In the genomic region with DNA sequence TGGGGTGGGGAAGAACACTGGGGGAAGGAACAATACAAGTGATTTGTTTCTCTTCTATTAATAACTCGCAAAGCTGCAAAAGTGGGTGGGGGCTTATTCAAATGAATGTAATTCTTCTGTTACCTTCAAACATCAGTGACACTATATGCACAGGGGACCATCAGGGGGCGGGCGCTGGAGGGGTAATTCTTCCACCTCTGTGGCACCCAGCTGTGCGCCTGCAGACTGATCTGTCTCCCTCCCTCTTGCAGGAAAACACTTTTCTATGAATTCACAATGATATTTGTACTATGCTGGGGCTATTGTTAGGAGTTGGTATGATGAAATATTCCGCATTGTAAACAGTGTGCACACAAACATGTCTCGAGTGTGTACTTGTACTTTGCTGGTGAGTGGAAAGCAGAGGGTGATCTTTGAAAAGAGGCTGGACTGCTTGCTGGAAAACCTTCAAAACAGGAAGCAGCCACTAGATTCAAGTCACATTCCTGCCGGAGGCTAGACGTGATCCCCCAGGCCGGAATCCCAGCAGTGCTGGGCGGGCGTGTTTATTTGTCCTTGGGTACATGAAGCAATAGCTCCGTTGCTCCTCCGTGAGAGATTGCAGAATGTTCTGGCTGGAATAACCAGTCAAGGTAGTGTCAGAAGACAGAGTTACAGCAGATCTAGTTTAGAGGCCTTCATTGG, we compare ENCODE assay signal across 8 cellular contexts. TPM values are rescaled to one million over a fixed set of nuclear protein-coding genes. Genes with fewer than 3 reads are reported as not detected.
A peak's percentile ranks its signal among the peaks of the same experiment; 100 is the strongest.
DNase-seq lines count a peak whose midpoint lies in the region; ATAC-seq and TF ChIP-seq lines count a peak whose summit lies in the region.

No MANE protein-coding gene starts in this region.

- H3K4me3 Mint-ChIP-seq in activated CD8-positive, alpha-beta memory T cell treated with anti-CD3 and anti-CD28 coated beads, Interleukin-2, amount 10 ng/mL, durations not matched to agents 7 days and 5 days = no peak overlapping the region

- no peaks in the 10 kb centered on the region for H3K9me3 ChIP-seq in RWPE2 (ENCODE audit: severe bottlenecking)
- no peaks in the 10 kb centered on the region for H3K9me3 ChIP-seq in gastroesophageal sphincter

- WGBS in gastroesophageal sphincter (ENCODE audit: low coverage in 1 of 2), 2 donors = 40 to 45% methylated on average over 5 to 13 of the region's 13 CpGs

- peaks cover 4% of the 10 kb centered on the region for H3K4me1 Mint-ChIP-seq in activated CD8-positive, alpha-beta memory T cell treated with anti-CD3 and anti-CD28 coated beads, Interleukin-2, amount 10 ng/mL, durations not matched to agents 7 days and 5 days

- peaks cover 12% of the 10 kb centered on the region for H3K4me1 ChIP-seq in RWPE2 (ENCODE audit: insufficient read depth, poor library complexity, severe bottlenecking)
- H3K4me1 ChIP-seq in gastroesophageal sphincter = peaks cover 0 to 24% (median 14%) of the 10 kb centered on the region in 3 donors

- TF ChIP-seq EP300 in gastroesophageal sphincter (IDR thresholded peaks at IDR 0.05) = no peak

- CTCF ChIA-PET in activated CD8-positive, alpha-beta memory T cell treated with anti-CD3 and anti-CD28 coated beads, Interleukin-2, amount 10 ng/mL, durations not matched to agents 7 days and 5 days (lab: Charles Lee) = no interaction called here

- ATAC-seq in RWPE2 (ENCODE audit: low read depth) = peak; percentile 90
- ATAC-seq in gastroesophageal sphincter = peak; percentile 96
- ATAC-seq in GM18498 (IDR thresholded peaks at IDR 0.05; ENCODE audit: unreplicated experiment) = no peak
- ATAC-seq in activated CD8-positive, alpha-beta memory T cell treated with anti-CD3 and anti-CD28 coated beads, Interleukin-2, amount 10 ng/mL, durations not matched to agents 7 days and 5 days = no peak

- H3K27ac ChIP-seq in RWPE2 (ENCODE audit: poor library complexity, severe bottlenecking) (peak overlapping the region; percentile 20), gastroesophageal sphincter (peak overlapping the region; percentile 17 to 81 (median 68))

- H3K36me3 Mint-ChIP-seq in activated CD8-positive, alpha-beta memory T cell treated with anti-CD3 and anti-CD28 coated beads, Interleukin-2, amount 10 ng/mL, durations not matched to agents 7 days and 5 days = no peaks in the 10 kb centered on the region

- TF ChIP-seq CTCF in RWPE2 (IDR thresholded peaks at IDR 0.05; ENCODE audit: poor library complexity, severe bottlenecking) (no peak), gastroesophageal sphincter (IDR thresholded peaks at IDR 0.05) (no peak)

- no peaks in the 10 kb centered on the region for H3K9me3 Mint-ChIP-seq in activated CD8-positive, alpha-beta memory T cell treated with anti-CD3 and anti-CD28 coated beads, Interleukin-2, amount 10 ng/mL, durations not matched to agents 7 days and 5 days (ENCODE audit: low read depth)

- peaks cover 11% of the 10 kb centered on the region for H3K27me3 Mint-ChIP-seq in activated CD8-positive, alpha-beta memory T cell treated with anti-CD3 and anti-CD28 coated beads, Interleukin-2, amount 10 ng/mL, durations not matched to agents 7 days and 5 days

- no peak overlapping the region for H3K27ac Mint-ChIP-seq in activated CD8-positive, alpha-beta memory T cell treated with anti-CD3 and anti-CD28 coated beads, Interleukin-2, amount 10 ng/mL, durations not matched to agents 7 days and 5 days

- TF ChIP-seq POLR2A in gastroesophageal sphincter (IDR thresholded peaks at IDR 0.05) = no peak

- DNase-seq in Daoy (ENCODE audit: low read depth) (peak; percentile 40), RWPE2 (ENCODE audit: low spot score) (no peak), renal cortical epithelial cell (ENCODE audit: low read depth) (peak; percentile 76), KG1 (lab: John Stamatoyannopoulos, UW) (no peak), GM19238 (ENCODE audit: insufficient read length, low spot score) (no peak)
- no peak for DNase-seq in activated CD8-positive, alpha-beta memory T cell treated with anti-CD3 and anti-CD28 coated beads, Interleukin-2, amount 10 ng/mL, durations not matched to agents 7 days and 5 days

- H3K36me3 ChIP-seq in RWPE2 (ENCODE audit: low read depth) (no peaks in the 10 kb centered on the region), gastroesophageal sphincter (no peaks in the 10 kb centered on the region)

- H3K27me3 ChIP-seq in RWPE2 (ENCODE audit: insufficient read depth, poor library complexity, severe bottlenecking) = no peaks in the 10 kb centered on the region
- no peaks in the 10 kb centered on the region for H3K27me3 ChIP-seq in gastroesophageal sphincter

- no peak overlapping the region for H3K4me3 ChIP-seq in RWPE2 (ENCODE audit: severe bottlenecking)
- no peak overlapping the region for H3K4me3 ChIP-seq in gastroesophageal sphincter

RNA-seq across cellular contexts. Expression of a gene that starts 15.8 kb away (rescaled TPM):
- 52.9 and 53.5 TPM in 2 replicates for total RNA-seq in Daoy (2014; rRNA removed; shearing (Covaris generic))
- total RNA-seq in gastroesophageal sphincter = 100 to 1,000 TPM in 1 of 4 donors, 10 to 100 TPM in 3; 53.5 to 102 (median 68.3) TPM
- total RNA-seq in renal cortical epithelial cell = 141 and 278 TPM in 2 replicates
- total RNA-seq in activated CD8-positive, alpha-beta memory T cell treated with anti-CD3 and anti-CD28 coated beads, Interleukin-2, amount 10 ng/mL, durations not matched to agents 7 days and 5 days = 10 to 100 TPM; 21.9 to 39.2 TPM

Comparison
In these comparisons a context has a peak if more than half of its experiments do, and no peak if none do; other contexts are left out.
1. DNase-seq: peak in Daoy (single experiment) and renal cortical epithelial cell (single experiment); none in RWPE2 (single experiment), KG1 (single experiment), GM19238 (single experiment) and activated CD8-positive, alpha-beta memory T cell treated with anti-CD3 and anti-CD28 coated beads, Interleukin-2, amount 10 ng/mL, durations not matched to agents 7 days and 5 days (single experiment).
2. ATAC-seq: peak in RWPE2 (single experiment) and gastroesophageal sphincter (single experiment); none in GM18498 (single experiment) and activated CD8-positive, alpha-beta memory T cell treated with anti-CD3 and anti-CD28 coated beads, Interleukin-2, amount 10 ng/mL, durations not matched to agents 7 days and 5 days (single experiment).